ENCODE assay signal across 1 cellular context in the genomic region with DNA sequence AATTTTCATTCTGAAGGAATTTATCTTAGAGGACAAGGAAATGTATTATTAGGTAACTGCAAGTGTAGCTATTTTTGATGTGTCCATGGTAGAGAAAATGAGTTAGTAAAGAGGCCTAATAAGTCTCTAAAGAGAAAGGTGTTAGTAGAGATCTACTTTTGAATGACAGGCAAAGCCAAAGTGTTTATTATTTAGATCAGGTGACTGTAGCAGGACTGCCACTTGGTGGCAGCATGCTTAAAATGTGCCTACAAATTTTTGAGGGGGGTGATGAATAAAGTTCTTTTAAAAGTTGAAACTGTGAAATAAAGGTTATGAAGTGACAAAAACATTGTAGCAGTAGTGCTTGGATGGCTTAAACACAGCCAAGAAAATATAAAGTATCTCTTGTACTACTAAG.
TF ChIP-seq lines count a peak whose summit lies in the region.

No MANE protein-coding gene starts in this region.

TF ChIP-seq in SK-N-SH treated with all-trans-retinoic acid at 6 μM for 48 hours, 23 proteins besides CTCF, POLR2A, EP300 and RAD21 (continued from another document):
- no peak for TF ChIP-seq ZC3H10 (CRISPR knock-in tag; IDR thresholded peaks at IDR 0.05)
- TF ChIP-seq, protein P1, sequence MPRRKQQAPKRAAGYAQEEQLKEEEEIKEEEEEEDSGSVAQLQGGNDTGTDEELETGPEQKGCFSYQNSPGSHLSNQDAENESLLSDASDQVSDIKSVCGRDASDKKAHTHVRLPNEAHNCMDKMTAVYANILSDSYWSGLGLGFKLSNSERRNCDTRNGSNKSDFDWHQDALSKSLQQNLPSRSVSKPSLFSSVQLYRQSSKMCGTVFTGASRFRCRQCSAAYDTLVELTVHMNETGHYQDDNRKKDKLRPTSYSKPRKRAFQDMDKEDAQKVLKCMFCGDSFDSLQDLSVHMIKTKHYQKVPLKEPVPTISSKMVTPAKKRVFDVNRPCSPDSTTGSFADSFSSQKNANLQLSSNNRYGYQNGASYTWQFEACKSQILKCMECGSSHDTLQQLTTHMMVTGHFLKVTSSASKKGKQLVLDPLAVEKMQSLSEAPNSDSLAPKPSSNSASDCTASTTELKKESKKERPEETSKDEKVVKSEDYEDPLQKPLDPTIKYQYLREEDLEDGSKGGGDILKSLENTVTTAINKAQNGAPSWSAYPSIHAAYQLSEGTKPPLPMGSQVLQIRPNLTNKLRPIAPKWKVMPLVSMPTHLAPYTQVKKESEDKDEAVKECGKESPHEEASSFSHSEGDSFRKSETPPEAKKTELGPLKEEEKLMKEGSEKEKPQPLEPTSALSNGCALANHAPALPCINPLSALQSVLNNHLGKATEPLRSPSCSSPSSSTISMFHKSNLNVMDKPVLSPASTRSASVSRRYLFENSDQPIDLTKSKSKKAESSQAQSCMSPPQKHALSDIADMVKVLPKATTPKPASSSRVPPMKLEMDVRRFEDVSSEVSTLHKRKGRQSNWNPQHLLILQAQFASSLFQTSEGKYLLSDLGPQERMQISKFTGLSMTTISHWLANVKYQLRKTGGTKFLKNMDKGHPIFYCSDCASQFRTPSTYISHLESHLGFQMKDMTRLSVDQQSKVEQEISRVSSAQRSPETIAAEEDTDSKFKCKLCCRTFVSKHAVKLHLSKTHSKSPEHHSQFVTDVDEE (CRISPR knock-in tag; IDR thresholded peaks at IDR 0.05) = no peak
- TF ChIP-seq, protein P2, sequence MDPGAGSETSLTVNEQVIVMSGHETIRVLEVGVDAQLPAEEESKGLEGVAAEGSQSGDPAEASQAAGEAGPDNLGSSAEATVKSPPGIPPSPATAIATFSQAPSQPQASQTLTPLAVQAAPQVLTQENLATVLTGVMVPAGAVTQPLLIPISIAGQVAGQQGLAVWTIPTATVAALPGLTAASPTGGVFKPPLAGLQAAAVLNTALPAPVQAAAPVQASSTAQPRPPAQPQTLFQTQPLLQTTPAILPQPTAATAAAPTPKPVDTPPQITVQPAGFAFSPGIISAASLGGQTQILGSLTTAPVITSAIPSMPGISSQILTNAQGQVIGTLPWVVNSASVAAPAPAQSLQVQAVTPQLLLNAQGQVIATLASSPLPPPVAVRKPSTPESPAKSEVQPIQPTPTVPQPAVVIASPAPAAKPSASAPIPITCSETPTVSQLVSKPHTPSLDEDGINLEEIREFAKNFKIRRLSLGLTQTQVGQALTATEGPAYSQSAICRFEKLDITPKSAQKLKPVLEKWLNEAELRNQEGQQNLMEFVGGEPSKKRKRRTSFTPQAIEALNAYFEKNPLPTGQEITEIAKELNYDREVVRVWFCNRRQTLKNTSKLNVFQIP (CRISPR knock-in tag; IDR thresholded peaks at IDR 0.05; ENCODE audit: borderline replicate concordance, low read depth) = no peak
- TF ChIP-seq BACH2 (CRISPR knock-in tag; IDR thresholded peaks at IDR 0.05; ENCODE audit: borderline replicate concordance) = no peak
